19 cellular contexts compared by ENCODE assay signal in the genomic region with DNA sequence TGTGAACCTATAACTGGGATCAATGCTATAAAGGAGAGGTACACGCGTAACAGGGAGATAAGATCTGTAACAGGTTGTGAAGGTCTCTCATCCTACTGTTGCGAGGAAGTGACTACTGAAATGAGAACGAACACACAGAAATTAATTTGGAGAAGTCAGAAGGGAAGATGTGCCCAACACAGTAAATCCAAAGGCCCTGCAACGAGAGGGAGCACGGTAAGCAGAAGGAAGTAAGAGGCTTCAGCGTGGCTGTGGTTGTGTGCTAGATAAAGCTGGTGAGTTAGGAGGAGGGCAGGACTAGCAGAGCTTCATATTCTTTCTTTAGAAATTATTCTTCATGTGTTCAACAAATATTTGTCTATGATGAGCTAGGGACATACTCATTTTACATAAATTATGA. TPM values are rescaled to one million over a fixed set of nuclear protein-coding genes. Genes with fewer than 3 reads are reported as not detected.
DNase-seq lines count a peak whose midpoint lies in the region; ATAC-seq, FAIRE-seq and TF ChIP-seq lines count a peak whose summit lies in the region.
"Had no signal": no experiment of that assay in that cellular context is flagged by ENCODE, and none has a peak within 500 bp of the region (broad histone marks: within the 10 kb centered on the region; RNA-seq: fewer than 3 reads in every experiment).

No MANE protein-coding gene starts in this region.

- H3K9me3 ChIP-seq in K562 (replicated peaks; ENCODE audit: control insufficient read depth, insufficient read depth, low read depth, low read length) = peaks cover 12% of the 10 kb centered on the region
- H3K9me3 ChIP-seq: BLaER1 treated with 17β-estradiol and CSF1 and Interleukin-3, amounts not matched to agents 10 nM and 100 nM; esophagus muscularis mucosa; suprapubic skin had no signal

- no TSS peak for BruUV-seq in K562 (replicated peaks; lab: Mats Ljungman, UMichigan)

- no peak for TF ChIP-seq RAD21 in K562 (CRISPR knock-in tag; conservative IDR thresholded peaks at IDR 0.05 in 1 of 2, IDR thresholded peaks at IDR 0.05 in 1 of 2)

- no peak for TF ChIP-seq CTCF in HL-60 (IDR thresholded peaks at IDR 0.05; ENCODE audit: insufficient read depth, low read length)
- TF ChIP-seq CTCF in K562 (IDR thresholded peaks at IDR 0.05 in 2 of 3, conservative IDR thresholded peaks at IDR 0.05 in 1 of 3; ENCODE audit: insufficient read depth in 2 of 3, low read depth in 1 of 3, low read length in 3 of 3) = no peak
- no peak for TF ChIP-seq CTCF in lower leg skin (IDR thresholded peaks at IDR 0.05)

- no peak for TF ChIP-seq POLR2A in K562 (conservative IDR thresholded peaks at IDR 0.05)
- no peak for TF ChIP-seq POLR2A in lower leg skin (IDR thresholded peaks at IDR 0.05)

- no peak for TF ChIP-seq EP300 in K562 (IDR thresholded peaks at IDR 0.05; ENCODE audit: low read length)

- H3K79me2 ChIP-seq in K562 (ENCODE audit: control insufficient read depth, insufficient read depth, low read length) = peaks cover 25% of the 10 kb centered on the region

- in situ Hi-C loops in K562 (cut with MboI) = no loop called here

- ATAC-seq in K562 = no peak
- ATAC-seq: activated T-cell treated with anti-CD3 and anti-CD28 coated beads, Interleukin-2, amount 50 U/mL, for 4 hours; Right ventricle myocardium inferior; WTC11 had no signal

- WGBS in K562 (ENCODE audit: insufficient coverage, low coverage, missing lambda C conversion rate) = 65% methylated on average over 7 of the region's 7 CpGs
- 66 to 73% methylated on average over 7 of the region's 7 CpGs for WGBS in lower leg skin, 2 donors

- no peak overlapping the region for H3K4me2 ChIP-seq in K562 (ENCODE audit: insufficient read depth, low read length)

- H3K4me1 ChIP-seq in K562 (replicated peaks in 1 of 2; ENCODE audit: control insufficient read depth in 2 of 2, insufficient read depth in 2 of 2, low read length in 2 of 2) = peaks cover 0 to 7% of the 10 kb centered on the region in 2 experiments; a peak in 2 of 5 replicates

- intact Hi-C loops in K562 (cut with micrococcal nuclease) = loop anchor here (10.0 kb wide), 1 partner anchor 74 kb away; no protein-coding TSS in a partner anchor
- intact Hi-C loops in lower leg skin (cut with DNase I; ENCODE audit: low total_unique reads) = no loop called here

- H3K4me3 ChIP-seq in HL-60 (replicated peaks; ENCODE audit: insufficient read depth, low read length) (no peak overlapping the region), K562 (no peak overlapping the region), lower leg skin (ENCODE audit: low read depth, poor library complexity, severe bottlenecking) (no peak overlapping the region)
- H3K4me3 ChIP-seq: BLaER1 treated with 17β-estradiol and CSF1 and Interleukin-3, amounts not matched to agents 10 nM and 100 nM; esophagus muscularis mucosa; suprapubic skin had no signal

- CTCF ChIA-PET in K562 (lab: Yijun Ruan, JAX; ENCODE audit: low intra/inter-chr PET ratio) = interaction anchor here (0.6 kb wide), 1 partner anchor 263 kb away, joined by 3 read pairs; no protein-coding TSS in a partner anchor

- H3K9me1 ChIP-seq in K562 (ENCODE audit: control insufficient read depth, insufficient read depth, low read length) = no peaks in the 10 kb centered on the region

- peak overlapping the region; percentile 78 for H3K27ac ChIP-seq in HL-60 (replicated peaks)
- no peak overlapping the region for H3K27ac ChIP-seq in K562 (ENCODE audit: extremely low read depth, low read depth, low read length)
- H3K27ac ChIP-seq: esophagus muscularis mucosa, suprapubic skin had no signal

- DNase-seq in CD1c-positive myeloid dendritic cell (ENCODE audit: extremely low spot score) = peak; percentile 61
- peak in 1 of 2 experiments; percentile 87 for DNase-seq in HL-60 (ENCODE audit: low read depth in 1 of 2, low spot score in 1 of 2)
- DNase-seq in SKM-1 treated with dmso at 0.1 percent for 144 hours (lab: John Stamatoyannopoulos, UW; ENCODE audit: unreplicated experiment) = peak; percentile 81
- no peak for DNase-seq in K562 (ENCODE audit: extremely low read depth in 1 of 4, low spot score in 3 of 4)
- no peak for DNase-seq in NK-92 treated with Interleukin-12 subunit alpha and Interleukin-12 subunit beta, amount 100 ng/mL, for 24 hours (lab: John Stamatoyannopoulos, UW)
- DNase-seq in lower leg skin (ENCODE audit: low spot score in 2 of 2) = no peak
- no peak for DNase-seq in SW 1271 (lab: John Stamatoyannopoulos, UW)
- no peak for DNase-seq in iPS-NIHi11 (ENCODE audit: low spot score)
- DNase-seq: activated T-cell treated with anti-CD3 and anti-CD28 coated beads, Interleukin-2, amount 50 U/mL, for 4 hours; EL; head of caudate nucleus; kidney glomerular epithelial cell; NCI-H2029 treated with DMSO at 0.1 percent for 48 hours had no signal

- H3K36me3 ChIP-seq in K562 (ENCODE audit: control insufficient read depth, insufficient read depth, low read length) = peaks cover 10% of the 10 kb centered on the region; the same call in 2 of the 3 replicates
- H3K36me3 ChIP-seq: suprapubic skin had no signal

- peak overlapping the region; percentile 66; the same call in 1 of the 2 replicates for H2AFZ ChIP-seq in K562 (ENCODE audit: low read depth, low read length)

- H4K20me1 ChIP-seq in K562 (replicated peaks; ENCODE audit: control insufficient read depth, insufficient read depth, low read length) = no peaks in the 10 kb centered on the region

- POLR2A ChIA-PET in K562 (lab: Yijun Ruan, JAX) = interaction anchor here (0.6 kb wide), 1 partner anchor 242 kb away, joined by 3 read pairs; no protein-coding TSS in a partner anchor

- peak; percentile 15 for FAIRE-seq in K562 (lab: Jason Lieb, UNC)

- no peaks in the 10 kb centered on the region for H3K27me3 ChIP-seq in HL-60 (ENCODE audit: insufficient read depth, poor library complexity, severe bottlenecking)
- H3K27me3 ChIP-seq in K562 (ENCODE audit: control insufficient read depth in 2 of 2, insufficient read depth in 2 of 2, low read length in 2 of 2) = no peaks in the 10 kb centered on the region
- H3K27me3 ChIP-seq: BLaER1 treated with 17β-estradiol and CSF1 and Interleukin-3, amounts not matched to agents 10 nM and 100 nM; esophagus muscularis mucosa; suprapubic skin had no signal

- no peak overlapping the region for H3K9ac ChIP-seq in K562 (ENCODE audit: insufficient read depth in 1 of 2, low read depth in 2 of 2, low read length in 2 of 2)

TF ChIP-seq in K562, 482 proteins besides CTCF, POLR2A, EP300 and RAD21 (continues in another document):
- TF ChIP-seq SMARCA5 (IDR thresholded peaks at IDR 0.05) (no peak), ESRRB (CRISPR knock-in tag; IDR thresholded peaks at IDR 0.05; ENCODE audit: borderline replicate concordance) (no peak), ADNP (tag; IDR thresholded peaks at IDR 0.05) (no peak), RBM15 (IDR thresholded peaks at IDR 0.05; ENCODE audit: insufficient read depth, low read length) (no peak), NFE2 (IDR thresholded peaks at IDR 0.05; ENCODE audit: low read depth) (no peak), U2AF1 (optimal IDR thresholded peaks at IDR 0.05; ENCODE audit: low read depth, low read length) (no peak), MCM3 (IDR thresholded peaks at IDR 0.05) (no peak), POLR2B (IDR thresholded peaks at IDR 0.05; ENCODE audit: low read depth, partially characterized antibody) (no peak)

RNA-seq across cellular contexts. Expression of a gene that starts 2.5 kb away (rescaled TPM):
- 70.8 and 90.9 TPM in 2 replicates for total RNA-seq in K562 (2011; cell fraction: chromatin; rRNA removed; ENCODE audit: low replicate concordance)
- 37.9 and 38.0 TPM in 2 replicates for total RNA-seq in K562 (2011; cell fraction: nucleolus; rRNA removed)
- total RNA-seq in K562 (2011; cell fraction: nucleoplasm; rRNA removed) = 41.7 and 49.2 TPM in 2 replicates
- total RNA-seq in K562 (2014; rRNA removed) (21.2 and 26.9 TPM in 2 replicates), K562 (2014; rRNA removed; fragmentation: Illumina TruSeq; extraction: Trizol) (15.3 and 16.4 TPM in 2 replicates), K562 (2015; rRNA removed; fragmentation: Illumina TruSeq; extraction: Trizol) (17.2 and 18.8 TPM in 2 replicates), K562 (2021) (18.8 and 21.1 TPM in 2 replicates), lower leg skin (10 to 100 TPM; 38.9 to 56.9 (median 40.4) TPM)
- polyA plus RNA-seq in K562 (2011; rRNA removed) (20.7 and 21.2 TPM in 2 replicates), K562 (2014; fragmentation: Illumina TruSeq; extraction: Trizol) (11.6 and 13.0 TPM in 2 replicates), K562 (2014; fragmentation: Nextera tagmentation; extraction: Ambion mirVana) (1 to 10 TPM; 6.4 to 7.0 TPM), K562 (2014; rRNA removed) (17.2 and 21.3 TPM in 2 replicates)
- polyA plus RNA-seq in K562 (2011; cell fraction: cytosol; rRNA removed) = 11.5 and 12.7 TPM in 2 replicates
- 72.0 and 76.5 TPM in 2 replicates for polyA plus RNA-seq in K562 (2011; cell fraction: nucleus; rRNA removed)
- polyA plus RNA-seq in K562 (2012) = 8.2 and 8.9 TPM in 2 replicates
- polyA minus RNA-seq in K562 (2011; rRNA and poly(A)+ RNA removed) = 34.9 and 41.6 TPM in 2 replicates
- polyA minus RNA-seq in K562 (2011; cell fraction: cytosol; rRNA and poly(A)+ RNA removed) = 8.5 and 8.8 TPM in 2 replicates
- 37.4 and 52.9 TPM in 2 replicates for polyA minus RNA-seq in K562 (2011; cell fraction: nucleus; rRNA and poly(A)+ RNA removed)

RNA-seq across cellular contexts. Expression of a gene that starts 58.6 kb away (rescaled TPM):
- not detected in 2 replicates for total RNA-seq in K562 (2011; cell fraction: chromatin; rRNA removed; ENCODE audit: low replicate concordance)
- not detected in 2 replicates for total RNA-seq in K562 (2011; cell fraction: nucleolus; rRNA removed)
- total RNA-seq in K562 (2011; cell fraction: nucleoplasm; rRNA removed) = not detected in 2 replicates
- total RNA-seq in K562 (2014; rRNA removed) (not detected in 2 replicates), K562 (2014; rRNA removed; fragmentation: Illumina TruSeq; extraction: Trizol) (not detected in 2 replicates), K562 (2015; rRNA removed; fragmentation: Illumina TruSeq; extraction: Trizol) (0.04 TPM in 1 of 2 replicates, not detected in the other), K562 (2021) (0.64 TPM in 1 of 2 replicates, not detected in the other), lower leg skin (not detected)
- polyA plus RNA-seq in K562 (2011; rRNA removed) (not detected in 2 replicates), K562 (2014; fragmentation: Illumina TruSeq; extraction: Trizol) (not detected in 2 replicates), K562 (2014; fragmentation: Nextera tagmentation; extraction: Ambion mirVana) (under 1 TPM; 0.06 to 0.56 TPM), K562 (2014; rRNA removed) (not detected in 2 replicates)
- polyA plus RNA-seq in K562 (2011; cell fraction: cytosol; rRNA removed) = not detected in 2 replicates
- polyA plus RNA-seq in K562 (2011; cell fraction: nucleus; rRNA removed) = not detected in 2 replicates
- polyA plus RNA-seq in K562 (2012) = 0.03 TPM in 1 of 2 replicates, not detected in the other
- polyA minus RNA-seq in K562 (2011; rRNA and poly(A)+ RNA removed) = not detected in 2 replicates
- polyA minus RNA-seq in K562 (2011; cell fraction: cytosol; rRNA and poly(A)+ RNA removed) = not detected in 2 replicates
- polyA minus RNA-seq in K562 (2011; cell fraction: nucleus; rRNA and poly(A)+ RNA removed) = 0.11 TPM in 1 of 2 replicates, not detected in the other
- total RNA-seq: activated T-cell treated with anti-CD3 and anti-CD28 coated beads, Interleukin-2, amount 50 U/mL, for 4 hours; esophagus muscularis mucosa; myocyte; Right ventricle myocardium inferior; suprapubic skin; WTC11 had no signal

Comparison
In these comparisons a context has a peak if more than half of its experiments do, and no peak if none do; other contexts are left out.
1. DNase-seq: peak in CD1c-positive myeloid dendritic cell (single experiment) and SKM-1 treated with dmso at 0.1 percent for 144 hours (single experiment); none in K562 (0 of 4), NK-92 treated with Interleukin-12 subunit alpha and Interleukin-12 subunit beta, amount 100 ng/mL, for 24 hours (single experiment), lower leg skin (0 of 2), SW 1271 (0 of 2) and iPS-NIHi11 (single experiment).